Comparison of ENCODE assay signal across 8 cellular contexts in genomic region chr5:111092062-111092853, GRCh38. TPM values are rescaled to one million over a fixed set of nuclear protein-coding genes. Genes with fewer than 3 reads are reported as not detected.
DNase-seq lines count a peak whose midpoint lies in the region; ATAC-seq and TF ChIP-seq lines count a peak whose summit lies in the region.

TSS of gene WDR36 (plus strand) at chr5:111092348. CDS start at chr5:111092457, 109 bp downstream.

- H3K27me3 ChIP-seq in upper lobe of right lung: no peaks in the 10 kb centered on the region

- H3K27ac ChIP-seq in upper lobe of right lung: peak within 1 kb of the TSS; percentile 79

- H3K27ac Mint-ChIP-seq in T-helper 17 cell: peak within 1 kb of the TSS; percentile 94
- H3K27ac Mint-ChIP-seq in progenitor cell of endocrine pancreas: peak within 1 kb of the TSS; percentile 92

- H3K27me3 Mint-ChIP-seq in T-helper 17 cell: peaks cover 6% of the 10 kb centered on the region
- H3K27me3 Mint-ChIP-seq in progenitor cell of endocrine pancreas: peaks cover 2% of the 10 kb centered on the region

- peaks cover 21% of the 10 kb centered on the region for H3K4me1 Mint-ChIP-seq in T-helper 17 cell
- peaks cover 14% of the 10 kb centered on the region for H3K4me1 Mint-ChIP-seq in progenitor cell of endocrine pancreas (ENCODE audit: low read depth)

- DNase-seq in NCI-H187 (lab: John Stamatoyannopoulos, UW): peak; percentile 65 to 73
- DNase-seq in T-helper 17 cell: peak; percentile 71 to 87 (median 73)
- DNase-seq in anterior cingulate cortex (lab: John Stamatoyannopoulos, UW): peak; percentile 27 to 95 (median 85)
- peak; percentile 91 for DNase-seq in left ventricle myocardium superior
- DNase-seq in progenitor cell of endocrine pancreas (ENCODE audit: low spot score, unreplicated experiment): peak; percentile 81
- peak; percentile 94 for DNase-seq in upper lobe of right lung

- H3K4me3 Mint-ChIP-seq in T-helper 17 cell (peak within 1 kb of the TSS; percentile 98), progenitor cell of endocrine pancreas (ENCODE audit: low read depth) (peak within 1 kb of the TSS; percentile 91)

- H3K4me1 ChIP-seq in upper lobe of right lung: peaks cover 13% of the 10 kb centered on the region

- intact Hi-C loops in left ventricle myocardium superior (cut with micrococcal nuclease): no loop called here
- intact Hi-C loops in upper lobe of right lung (cut with DNase I): no loop called here

- H3K36me3 ChIP-seq in upper lobe of right lung: peaks cover 18% of the 10 kb centered on the region

- H3K4me3 ChIP-seq in upper lobe of right lung: peak within 1 kb of the TSS; percentile 71

- H3K9me3 ChIP-seq in T-helper 17 cell (ENCODE audit: control insufficient read depth, low read length, poor library complexity, severe bottlenecking) (no peaks in the 10 kb centered on the region), upper lobe of right lung (no peaks in the 10 kb centered on the region)

- ATAC-seq in GM18499 (IDR thresholded peaks at IDR 0.05; ENCODE audit: insufficient read depth, unreplicated experiment): peak; percentile 92
- ATAC-seq in HG02943 (IDR thresholded peaks at IDR 0.05; ENCODE audit: low read depth, unreplicated experiment): peak; percentile 97
- peak; percentile 96 for ATAC-seq in T-helper 17 cell
- peak; percentile 99 for ATAC-seq in left ventricle myocardium superior
- ATAC-seq in upper lobe of right lung: peak; percentile 100

- H3K36me3 Mint-ChIP-seq in T-helper 17 cell (ENCODE audit: low read depth): no peaks in the 10 kb centered on the region
- H3K36me3 Mint-ChIP-seq in progenitor cell of endocrine pancreas (ENCODE audit: insufficient read depth): peaks cover 4% of the 10 kb centered on the region

- H3K9me3 Mint-ChIP-seq in progenitor cell of endocrine pancreas (ENCODE audit: low read depth): peaks cover 3% of the 10 kb centered on the region

- no peak for TF ChIP-seq CTCF in progenitor cell of endocrine pancreas (IDR thresholded peaks at IDR 0.05; ENCODE audit: unreplicated experiment)
- TF ChIP-seq CTCF in upper lobe of right lung (IDR thresholded peaks at IDR 0.05): no peak

RNA-seq across cellular contexts. Expression of gene WDR36, which starts in this region (rescaled TPM):
- 10 to 100 TPM; 22.7 to 27.9 TPM for total RNA-seq in T-helper 17 cell
- total RNA-seq in left ventricle myocardium superior: 14.5 TPM
- 31.5 and 31.6 TPM in 2 replicates for total RNA-seq in progenitor cell of endocrine pancreas
- total RNA-seq in upper lobe of right lung: 25.0 TPM

Comparison
In these comparisons a context has a peak if more than half of its experiments do, and no peak if none do; other contexts are left out.
1. Peak in every context shown above with its lines: DNase-seq, ATAC-seq, H3K4me3 ChIP-seq and H3K27ac ChIP-seq.